7 cellular contexts compared by ENCODE assay signal in genomic region chr6:137342607-137343186, GRCh38.
A peak's percentile ranks its signal among the peaks of the same experiment; 100 is the strongest.
DNase-seq lines count a peak whose midpoint lies in the region; ATAC-seq and TF ChIP-seq lines count a peak whose summit lies in the region.

No MANE protein-coding gene starts in this region.

- H3K9ac ChIP-seq in GM23248 = peak overlapping the region; percentile 10; the same call in 1 of the 2 replicates
- no peak overlapping the region for H3K9ac ChIP-seq in smooth muscle cell (ENCODE audit: low read depth)

- H3K27ac ChIP-seq in GM23248 (no peak overlapping the region), gastroesophageal sphincter (no peak overlapping the region), smooth muscle cell (ENCODE audit: low read depth) (no peak overlapping the region)

- H3K36me3 ChIP-seq in GM23248 (ENCODE audit: low read depth) = no peaks in the 10 kb centered on the region
- no peaks in the 10 kb centered on the region for H3K36me3 ChIP-seq in gastroesophageal sphincter
- H3K36me3 ChIP-seq in smooth muscle cell (ENCODE audit: low read depth) = no peaks in the 10 kb centered on the region

- 0 out of 2 replicates have a peak, but pooled peaks cover 8% of the 10 kb centered on the region for H3K4me1 ChIP-seq in GM23248 (ENCODE audit: insufficient read depth)
- peaks cover 2 to 19% (median 9%) of the 10 kb centered on the region in 3 donors for H3K4me1 ChIP-seq in gastroesophageal sphincter
- peaks cover 19% of the 10 kb centered on the region for H3K4me1 ChIP-seq in smooth muscle cell (ENCODE audit: low read depth)

- no peaks in the 10 kb centered on the region for H3K9me2 ChIP-seq in GM23248 (ENCODE audit: insufficient read depth)

- TF ChIP-seq CTCF in gastroesophageal sphincter (IDR thresholded peaks at IDR 0.05) (no peak), smooth muscle cell (IDR thresholded peaks at IDR 0.05; ENCODE audit: borderline replicate concordance, insufficient read depth, poor library complexity, severe bottlenecking) (no peak)

- no peaks in the 10 kb centered on the region for H3K79me2 ChIP-seq in GM23248 (ENCODE audit: insufficient read depth)
- no peaks in the 10 kb centered on the region for H3K79me2 ChIP-seq in smooth muscle cell (ENCODE audit: low read depth)

- ATAC-seq in SK-N-SH treated with all-trans-retinoic acid at 6 μM for 48 hours (peak; percentile 51), gastroesophageal sphincter (no peak), GM19351 (IDR thresholded peaks at IDR 0.05; ENCODE audit: unreplicated experiment) (no peak), GM19463 (IDR thresholded peaks at IDR 0.05; ENCODE audit: unreplicated experiment) (no peak)

- H2AFZ ChIP-seq in GM23248 (peak overlapping the region; percentile 67), smooth muscle cell (ENCODE audit: low read depth) (no peak overlapping the region)

- WGBS in GM23248 (ENCODE audit: low coverage in 1 of 2, low lambda C conversion rate in 2 of 2, missing lambda C conversion rate in 2 of 2), 2 experiments = 23 to 31% methylated on average over 10 to 12 of the region's 12 CpGs
- WGBS in gastroesophageal sphincter (ENCODE audit: low coverage in 1 of 2), 2 donors = 11 to 19% methylated on average over 8 to 12 of the region's 12 CpGs
- whole genome bisulfite sequencing in smooth muscle cell (ENCODE audit: low lambda C conversion rate) = 67% methylated on average over 11 of the region's 12 CpGs

- no peak for TF ChIP-seq EP300 in gastroesophageal sphincter (IDR thresholded peaks at IDR 0.05)

- DNase-seq in GM23248 (no peak), smooth muscle cell (lab: John Stamatoyannopoulos, UW; ENCODE audit: unreplicated experiment) (no peak), dermis blood vessel endothelial cell (no peak)

- H4K20me1 ChIP-seq in GM23248 (ENCODE audit: insufficient read depth) (no peaks in the 10 kb centered on the region), smooth muscle cell (ENCODE audit: low read depth) (no peaks in the 10 kb centered on the region)

- 0 out of 2 replicates have a peak, but pooled peaks cover 6% of the 10 kb centered on the region for H3F3A ChIP-seq in GM23248 (ENCODE audit: insufficient read depth)
- H3F3A ChIP-seq in smooth muscle cell (ENCODE audit: low read depth) = no peaks in the 10 kb centered on the region

- in situ Hi-C loops in GM23248 (cut with MboI) = no loop called here

- H3K27me3 ChIP-seq in GM23248 (replicated peaks; ENCODE audit: insufficient read depth) = peaks cover 9% of the 10 kb centered on the region
- no peaks in the 10 kb centered on the region for H3K27me3 ChIP-seq in gastroesophageal sphincter
- H3K27me3 ChIP-seq in smooth muscle cell (ENCODE audit: low read depth) = peaks cover 16% of the 10 kb centered on the region

- no peak for TF ChIP-seq POLR2A in gastroesophageal sphincter (IDR thresholded peaks at IDR 0.05)

- H3K4me3 ChIP-seq in GM23248 (peak overlapping the region; percentile 63), gastroesophageal sphincter (peak overlapping the region; percentile 26 to 32), smooth muscle cell (peak overlapping the region; percentile 31)

- H3K9me3 ChIP-seq in GM23248 (ENCODE audit: low read depth) (no peaks in the 10 kb centered on the region), gastroesophageal sphincter (no peaks in the 10 kb centered on the region), smooth muscle cell (replicated peaks; ENCODE audit: low read depth) (no peaks in the 10 kb centered on the region)

- peak overlapping the region; percentile 65 for H3K4me2 ChIP-seq in GM23248 (ENCODE audit: unreplicated experiment)
- H3K4me2 ChIP-seq in smooth muscle cell = no peak overlapping the region

TF ChIP-seq in SK-N-SH treated with all-trans-retinoic acid at 6 μM for 48 hours, 23 proteins besides CTCF, POLR2A, EP300 and RAD21 (continues in another document):
- TF ChIP-seq CREB5 (CRISPR knock-in tag; IDR thresholded peaks at IDR 0.05; ENCODE audit: low read depth) = no peak
- TF ChIP-seq CSDC2 (CRISPR knock-in tag; IDR thresholded peaks at IDR 0.05) = no peak
- no peak for TF ChIP-seq RARB (CRISPR knock-in tag; IDR thresholded peaks at IDR 0.05)
- no peak for TF ChIP-seq CSRNP3 (CRISPR knock-in tag; IDR thresholded peaks at IDR 0.05)
- no peak for TF ChIP-seq TOX (CRISPR knock-in tag; IDR thresholded peaks at IDR 0.05; ENCODE audit: borderline replicate concordance)
- no peak for TF ChIP-seq ESRRG (CRISPR knock-in tag; IDR thresholded peaks at IDR 0.05)
- no peak for TF ChIP-seq SNAI2 (CRISPR knock-in tag; IDR thresholded peaks at IDR 0.05)
- no peak for TF ChIP-seq ZNF565 (CRISPR knock-in tag; conservative IDR thresholded peaks at IDR 0.05; ENCODE audit: low read depth)
- no peak for TF ChIP-seq ARNTL (CRISPR knock-in tag; IDR thresholded peaks at IDR 0.05; ENCODE audit: borderline replicate concordance, low read depth)
- TF ChIP-seq PPARA (CRISPR knock-in tag; IDR thresholded peaks at IDR 0.05; ENCODE audit: borderline replicate concordance) = no peak
- TF ChIP-seq TCF4 (CRISPR knock-in tag; IDR thresholded peaks at IDR 0.05; ENCODE audit: borderline replicate concordance) = no peak
- no peak for TF ChIP-seq BACH2 (CRISPR knock-in tag; IDR thresholded peaks at IDR 0.05; ENCODE audit: borderline replicate concordance)
- no peak for TF ChIP-seq ZNF8 (CRISPR knock-in tag; IDR thresholded peaks at IDR 0.05)
- TF ChIP-seq TSHZ2 (CRISPR knock-in tag; IDR thresholded peaks at IDR 0.05) = no peak
- no peak for TF ChIP-seq GLIS3 (CRISPR knock-in tag; IDR thresholded peaks at IDR 0.05)
- no peak for TF ChIP-seq POU6F1 (CRISPR knock-in tag; IDR thresholded peaks at IDR 0.05; ENCODE audit: borderline replicate concordance, low read depth)
- no peak for TF ChIP-seq ZFP30 (CRISPR knock-in tag; IDR thresholded peaks at IDR 0.05)
- TF ChIP-seq ZC3H10 (CRISPR knock-in tag; IDR thresholded peaks at IDR 0.05) = no peak
- TF ChIP-seq OSR1 (CRISPR knock-in tag; IDR thresholded peaks at IDR 0.05) = no peak
